Comparison of ENCODE assay signal across 8 cellular contexts in the genomic region with DNA sequence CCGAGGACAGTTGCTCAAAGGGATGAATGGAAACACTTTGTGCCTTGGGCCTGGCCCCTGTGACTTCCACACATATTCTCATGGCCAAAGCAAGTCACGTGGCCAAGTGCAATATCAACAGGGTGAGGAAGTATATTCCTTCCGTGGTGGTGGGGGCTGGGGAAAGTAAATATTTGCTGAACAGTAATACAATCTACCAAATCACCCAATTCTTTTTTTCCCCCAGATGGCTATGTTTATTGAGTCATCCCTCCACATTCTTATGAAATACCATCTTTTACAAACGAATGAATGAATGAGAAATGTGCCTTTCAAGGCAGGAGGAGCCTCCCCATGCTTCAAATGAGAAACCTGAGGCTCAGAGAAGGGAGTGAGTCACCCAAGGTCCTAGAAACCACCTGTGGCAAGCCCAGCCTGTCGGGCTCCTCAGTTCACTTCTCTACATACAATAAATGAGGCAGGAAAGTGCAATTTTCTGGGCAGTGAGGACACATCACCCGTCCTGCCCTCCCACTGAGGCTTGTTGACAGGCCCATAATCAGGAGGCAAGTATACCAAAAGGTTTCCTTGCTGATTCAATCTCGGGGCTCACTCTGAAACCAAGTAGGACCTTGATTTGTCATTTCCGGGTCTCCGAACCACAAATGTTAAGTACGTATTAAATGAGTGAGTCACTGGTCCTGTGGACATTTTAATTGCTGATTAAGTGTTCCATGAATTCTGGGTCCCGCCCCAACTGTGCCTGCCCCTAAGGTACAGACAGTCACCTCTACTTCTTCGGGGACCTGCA. TPM values are rescaled to one million over a fixed set of nuclear protein-coding genes. Genes with fewer than 3 reads are reported as not detected.
DNase-seq lines count a peak whose midpoint lies in the region; ATAC-seq and TF ChIP-seq lines count a peak whose summit lies in the region.

No MANE protein-coding gene starts in this region.

- no TSS peak for BruUV-seq in Calu3 (replicated peaks; lab: Mats Ljungman, UMichigan)

- no peak overlapping the region for H3K4me3 ChIP-seq in ascending aorta
- peak overlapping the region; percentile 17 for H3K4me3 ChIP-seq in kidney epithelial cell (ENCODE audit: low read depth, low read length)

- H3K27me3 ChIP-seq in ascending aorta (no peaks in the 10 kb centered on the region), kidney epithelial cell (ENCODE audit: control insufficient read depth, insufficient read depth, low read length) (no peaks in the 10 kb centered on the region)

- H3K36me3 ChIP-seq in ascending aorta (no peaks in the 10 kb centered on the region), kidney epithelial cell (ENCODE audit: control insufficient read depth, insufficient read depth, low read length) (no peaks in the 10 kb centered on the region)

- H3K4me3 Mint-ChIP-seq in Calu3 (ENCODE audit: low read depth, unreplicated experiment): peak overlapping the region; percentile 54

- H3K4me1 ChIP-seq in ascending aorta: peaks cover 0 to 11% of the 10 kb centered on the region in 2 donors

- CTCF ChIA-PET in Calu3 (lab: Charles Lee): interaction anchor here (2.7 kb wide), 1 partner anchor 12 kb away, joined by 12 read pairs; no protein-coding TSS in a partner anchor

- peaks cover 5% of the 10 kb centered on the region for H3K9me3 Mint-ChIP-seq in Calu3 (ENCODE audit: low read depth, unreplicated experiment)

- no peaks in the 10 kb centered on the region for H3K27me3 Mint-ChIP-seq in Calu3 (ENCODE audit: unreplicated experiment)

- peaks cover 48% of the 10 kb centered on the region for H3K4me1 Mint-ChIP-seq in Calu3 (ENCODE audit: low read depth, unreplicated experiment)

- DNase-seq in Calu3: peak; percentile 93
- peak; percentile 68 for DNase-seq in KG1 (lab: John Stamatoyannopoulos, UW)
- peak; percentile 66 for DNase-seq in T-helper 22 cell (ENCODE audit: low read depth)
- peak; percentile 55 to 82 for DNase-seq in ascending aorta (ENCODE audit: low spot score in 2 of 2)
- DNase-seq in kidney epithelial cell (ENCODE audit: low read depth): peak; percentile 97
- DNase-seq in stimulated activated CD4-positive, alpha-beta T cell treated with anti-CD3 and anti-CD28 coated beads, Interleukin-2, amount 100 ng/mL, for 48 hours: peak; percentile 53 to 54

- peak overlapping the region; percentile 46 to 56 for H3K27ac ChIP-seq in ascending aorta

- ATAC-seq in GM19328 (IDR thresholded peaks at IDR 0.05; ENCODE audit: unreplicated experiment) (no peak), GM21360 (IDR thresholded peaks at IDR 0.05; ENCODE audit: unreplicated experiment) (no peak)

- H3K36me3 Mint-ChIP-seq in Calu3 (ENCODE audit: insufficient read depth, unreplicated experiment): peaks cover 25% of the 10 kb centered on the region

- H3K27ac Mint-ChIP-seq in Calu3 (ENCODE audit: unreplicated experiment): peak overlapping the region; percentile 99

- no peaks in the 10 kb centered on the region for H3K9me3 ChIP-seq in ascending aorta

- TF ChIP-seq CTCF in Calu3 (IDR thresholded peaks at IDR 0.05; ENCODE audit: unreplicated experiment) (no peak), ascending aorta (IDR thresholded peaks at IDR 0.05) (no peak), kidney epithelial cell (IDR thresholded peaks at IDR 0.05; ENCODE audit: insufficient read depth, low read length, poor library complexity, severe bottlenecking) (no peak)

- intact Hi-C loops in Calu3 (cut with micrococcal nuclease; ENCODE audit: unreplicated experiment) (loop anchor here (1.0 to 2.0 kb wide), 3 partner anchors 28 to 75 kb away; no protein-coding TSS in a partner anchor), ascending aorta (cut with DNase I) (no loop called here)

RNA-seq across cellular contexts. Expression of gene TOP1, which starts 25.3 kb away (rescaled TPM):
- total RNA-seq in Calu3 (2022) (129 and 152 TPM in 2 replicates), ascending aorta (9.4 TPM), kidney epithelial cell (29.2 and 38.0 TPM in 2 replicates)
